1 cellular context compared by ENCODE assay signal in the genomic region with DNA sequence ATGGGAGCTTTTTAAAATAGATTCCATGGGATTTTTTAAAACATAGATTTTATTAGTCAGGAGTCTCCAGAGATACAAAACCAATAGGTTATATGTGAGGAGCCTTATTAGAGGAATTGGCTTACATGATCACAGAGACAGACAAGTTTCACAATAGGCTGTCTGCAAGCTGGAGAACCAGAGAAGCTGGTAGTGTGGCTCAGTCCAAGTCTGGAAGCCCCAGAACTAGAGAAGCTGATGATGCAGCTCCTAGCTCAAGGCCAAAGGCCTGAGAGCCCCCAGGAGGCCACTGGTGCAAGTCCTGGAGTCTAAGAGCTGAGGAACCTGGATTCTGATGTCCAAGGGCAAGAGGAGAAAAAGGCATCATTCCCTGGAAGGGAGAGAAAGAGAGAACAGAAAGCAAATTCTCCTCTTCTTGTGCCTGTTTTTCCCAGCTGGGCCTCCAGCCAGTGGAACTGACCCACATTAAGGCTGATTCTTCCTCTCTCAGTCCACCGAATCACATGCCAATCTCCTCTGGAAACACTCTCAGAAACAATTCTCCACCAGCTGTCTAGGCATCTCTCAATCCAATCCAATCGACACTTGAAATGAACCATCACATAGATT.
TF ChIP-seq lines count a peak whose summit lies in the region.

No MANE protein-coding gene starts in this region.

TF ChIP-seq in GM12878, 131 proteins besides CTCF, POLR2A, EP300 and RAD21 (continued from another document):
- TF ChIP-seq, protein P1, sequence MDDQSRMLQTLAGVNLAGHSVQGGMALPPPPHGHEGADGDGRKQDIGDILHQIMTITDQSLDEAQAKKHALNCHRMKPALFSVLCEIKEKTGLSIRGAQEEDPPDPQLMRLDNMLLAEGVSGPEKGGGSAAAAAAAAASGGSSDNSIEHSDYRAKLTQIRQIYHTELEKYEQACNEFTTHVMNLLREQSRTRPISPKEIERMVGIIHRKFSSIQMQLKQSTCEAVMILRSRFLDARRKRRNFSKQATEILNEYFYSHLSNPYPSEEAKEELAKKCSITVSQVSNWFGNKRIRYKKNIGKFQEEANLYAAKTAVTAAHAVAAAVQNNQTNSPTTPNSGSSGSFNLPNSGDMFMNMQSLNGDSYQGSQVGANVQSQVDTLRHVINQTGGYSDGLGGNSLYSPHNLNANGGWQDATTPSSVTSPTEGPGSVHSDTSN (IDR thresholded peaks at IDR 0.05; ENCODE audit: insufficient replicate concordance, low read depth, low read length), result no peak
- TF ChIP-seq RELA (IDR thresholded peaks at IDR 0.05; ENCODE audit: borderline replicate concordance, partially characterized antibody) (no peak), WRNIP1 (IDR thresholded peaks at IDR 0.05; ENCODE audit: borderline replicate concordance, low read depth, low read length) (no peak)
- TF ChIP-seq, protein P2, sequence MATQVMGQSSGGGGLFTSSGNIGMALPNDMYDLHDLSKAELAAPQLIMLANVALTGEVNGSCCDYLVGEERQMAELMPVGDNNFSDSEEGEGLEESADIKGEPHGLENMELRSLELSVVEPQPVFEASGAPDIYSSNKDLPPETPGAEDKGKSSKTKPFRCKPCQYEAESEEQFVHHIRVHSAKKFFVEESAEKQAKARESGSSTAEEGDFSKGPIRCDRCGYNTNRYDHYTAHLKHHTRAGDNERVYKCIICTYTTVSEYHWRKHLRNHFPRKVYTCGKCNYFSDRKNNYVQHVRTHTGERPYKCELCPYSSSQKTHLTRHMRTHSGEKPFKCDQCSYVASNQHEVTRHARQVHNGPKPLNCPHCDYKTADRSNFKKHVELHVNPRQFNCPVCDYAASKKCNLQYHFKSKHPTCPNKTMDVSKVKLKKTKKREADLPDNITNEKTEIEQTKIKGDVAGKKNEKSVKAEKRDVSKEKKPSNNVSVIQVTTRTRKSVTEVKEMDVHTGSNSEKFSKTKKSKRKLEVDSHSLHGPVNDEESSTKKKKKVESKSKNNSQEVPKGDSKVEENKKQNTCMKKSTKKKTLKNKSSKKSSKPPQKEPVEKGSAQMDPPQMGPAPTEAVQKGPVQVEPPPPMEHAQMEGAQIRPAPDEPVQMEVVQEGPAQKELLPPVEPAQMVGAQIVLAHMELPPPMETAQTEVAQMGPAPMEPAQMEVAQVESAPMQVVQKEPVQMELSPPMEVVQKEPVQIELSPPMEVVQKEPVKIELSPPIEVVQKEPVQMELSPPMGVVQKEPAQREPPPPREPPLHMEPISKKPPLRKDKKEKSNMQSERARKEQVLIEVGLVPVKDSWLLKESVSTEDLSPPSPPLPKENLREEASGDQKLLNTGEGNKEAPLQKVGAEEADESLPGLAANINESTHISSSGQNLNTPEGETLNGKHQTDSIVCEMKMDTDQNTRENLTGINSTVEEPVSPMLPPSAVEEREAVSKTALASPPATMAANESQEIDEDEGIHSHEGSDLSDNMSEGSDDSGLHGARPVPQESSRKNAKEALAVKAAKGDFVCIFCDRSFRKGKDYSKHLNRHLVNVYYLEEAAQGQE (IDR thresholded peaks at IDR 0.05; ENCODE audit: low read depth, low read length), result no peak
- TF ChIP-seq, protein P3, sequence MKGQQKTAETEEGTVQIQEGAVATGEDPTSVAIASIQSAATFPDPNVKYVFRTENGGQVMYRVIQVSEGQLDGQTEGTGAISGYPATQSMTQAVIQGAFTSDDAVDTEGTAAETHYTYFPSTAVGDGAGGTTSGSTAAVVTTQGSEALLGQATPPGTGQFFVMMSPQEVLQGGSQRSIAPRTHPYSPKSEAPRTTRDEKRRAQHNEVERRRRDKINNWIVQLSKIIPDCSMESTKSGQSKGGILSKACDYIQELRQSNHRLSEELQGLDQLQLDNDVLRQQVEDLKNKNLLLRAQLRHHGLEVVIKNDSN (IDR thresholded peaks at IDR 0.05; ENCODE audit: borderline replicate concordance, extremely low read length, insufficient read depth, low read depth, low read length), result no peak
